In the genomic region with DNA sequence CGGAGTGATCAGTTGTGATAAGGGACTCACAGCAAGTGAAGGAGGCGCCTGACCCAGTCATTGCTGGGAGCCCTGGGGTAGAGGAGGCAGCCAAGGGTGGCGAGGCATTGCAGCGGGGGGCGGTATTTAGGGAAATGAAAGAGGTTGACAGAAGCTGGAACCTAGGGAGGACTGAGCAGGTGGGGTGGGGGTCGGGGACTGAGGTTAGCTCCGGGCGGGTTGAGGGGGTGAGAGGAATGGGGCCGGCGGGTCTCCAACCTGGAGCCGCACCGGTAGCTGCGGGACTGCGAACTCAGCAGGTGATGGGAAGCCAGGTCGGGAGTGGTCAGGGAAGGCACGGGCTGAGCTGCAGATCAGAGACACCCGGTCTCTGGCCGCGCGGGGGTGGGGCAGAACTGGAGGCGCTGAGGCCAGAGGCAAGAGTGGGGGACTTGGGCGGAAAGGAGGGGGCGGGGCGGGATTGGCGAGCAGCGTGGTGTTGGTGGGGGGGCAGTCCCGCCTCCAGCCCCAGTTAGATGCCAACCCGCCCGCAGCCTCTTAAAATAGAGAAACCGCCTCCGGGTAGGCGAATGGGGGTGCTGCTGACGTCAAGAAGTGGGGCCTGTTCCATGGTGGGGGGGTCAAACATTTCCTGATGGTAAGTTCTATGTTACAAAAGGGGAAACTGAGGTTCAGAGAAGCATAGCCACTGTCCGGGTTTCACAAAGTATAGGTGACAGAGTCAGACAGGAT, we compare ENCODE assay signal across 8 cellular contexts. TPM values are rescaled to one million over a fixed set of nuclear protein-coding genes. Genes with fewer than 3 reads are reported as not detected.
A peak's percentile ranks its signal among the peaks of the same experiment; 100 is the strongest.
DNase-seq lines count a peak whose midpoint lies in the region; ATAC-seq and TF ChIP-seq lines count a peak whose summit lies in the region.

No MANE protein-coding gene starts in this region.

- H3K9ac ChIP-seq in mammary epithelial cell (ENCODE audit: insufficient read depth, low read length) (no peak overlapping the region), parathyroid adenoma (no peak overlapping the region)

- intact Hi-C loops in mammary epithelial cell (cut with micrococcal nuclease), result loop anchor here (5.0 kb wide), 1 partner anchor 37 kb away; no protein-coding TSS in a partner anchor

- H3K79me2 ChIP-seq in mammary epithelial cell (ENCODE audit: insufficient read depth, low read length) (no peaks in the 10 kb centered on the region), parathyroid adenoma (no peaks in the 10 kb centered on the region)

- no TSS peak for BruUV-seq in mammary epithelial cell (replicated peaks; lab: Mats Ljungman, UMichigan)

- DNase-seq in NAMALWA (ENCODE audit: low spot score) (peak; percentile 97), mammary epithelial cell (no peak), DMS79 treated with DMSO at 0.1 percent for 48 hours (lab: John Stamatoyannopoulos, UW) (no peak), DMS114 treated with DMSO at 0.1 percent for 48 hours (lab: John Stamatoyannopoulos, UW; ENCODE audit: unreplicated experiment) (no peak)

- peak overlapping the region; percentile 20 for H2AFZ ChIP-seq in mammary epithelial cell (ENCODE audit: low read depth, low read length)
- peak overlapping the region; percentile 59 for H2AFZ ChIP-seq in parathyroid adenoma

- H3K4me2 ChIP-seq in mammary epithelial cell (ENCODE audit: insufficient read depth, low read depth, low read length) (peak overlapping the region; percentile 64), parathyroid adenoma (ENCODE audit: low read length) (peak overlapping the region; percentile 64)

- peak; percentile 52 for ATAC-seq in GM18498 (IDR thresholded peaks at IDR 0.05; ENCODE audit: unreplicated experiment)
- peak; percentile 68 for ATAC-seq in GM21786 (IDR thresholded peaks at IDR 0.05; ENCODE audit: unreplicated experiment)
- ATAC-seq in HG03439 (IDR thresholded peaks at IDR 0.05; ENCODE audit: unreplicated experiment), result no peak

- H3K4me3 ChIP-seq in mammary epithelial cell (replicated peaks in 1 of 3; ENCODE audit: insufficient read depth in 1 of 3, low read depth in 2 of 3, low read length in 3 of 3) (peak overlapping the region in 1 of 3 experiments; percentile 10), parathyroid adenoma (ENCODE audit: low read depth, low read length) (peak overlapping the region; percentile 33)

- dilution Hi-C loops in mammary epithelial cell (cut with HindIII; ENCODE audit: low sequenced_read_pairs), result no loop called here

- H3K4me1 ChIP-seq in mammary epithelial cell (ENCODE audit: insufficient read depth, low read length) (peaks cover 16% of the 10 kb centered on the region), parathyroid adenoma (peaks cover 8% of the 10 kb centered on the region)

- no peak overlapping the region for H3K27ac ChIP-seq in mammary epithelial cell (ENCODE audit: insufficient read depth, low read depth, low read length)
- peak overlapping the region; percentile 17 for H3K27ac ChIP-seq in parathyroid adenoma

- WGBS in mammary epithelial cell (ENCODE audit: low coverage, missing lambda C conversion rate), result 27% methylated on average over 4 of the region's 34 CpGs

- CTCF ChIA-PET in mammary epithelial cell (lab: Charles Lee; ENCODE audit: low non-redundant PET), result interaction anchor here (0.6 kb wide), 1 partner anchor 35 kb away, joined by 26 read pairs; no protein-coding TSS in a partner anchor

- H3K27me3 ChIP-seq in mammary epithelial cell (ENCODE audit: insufficient read depth, low read length), result no peaks in the 10 kb centered on the region
- H3K27me3 ChIP-seq in parathyroid adenoma (ENCODE audit: control insufficient read depth, insufficient read depth, low read length), result no peaks in the 10 kb centered on the region

- H3K36me3 ChIP-seq in mammary epithelial cell (ENCODE audit: insufficient read depth, low read length), result no peaks in the 10 kb centered on the region
- no peaks in the 10 kb centered on the region for H3K36me3 ChIP-seq in parathyroid adenoma (ENCODE audit: control insufficient read depth, insufficient read depth, low read length)

- H4K20me1 ChIP-seq in mammary epithelial cell (ENCODE audit: insufficient read depth, low read length), result no peaks in the 10 kb centered on the region

- TF ChIP-seq CTCF in mammary epithelial cell (conservative IDR thresholded peaks at IDR 0.05 in 1 of 2, IDR thresholded peaks at IDR 0.05 in 1 of 2; ENCODE audit: extremely low read depth in 1 of 2, insufficient read depth in 1 of 2, low read depth in 1 of 2, low read length in 2 of 2) (no peak), parathyroid adenoma (IDR thresholded peaks at IDR 0.05) (no peak)

- in situ Hi-C loops in mammary epithelial cell (cut with MboI; ENCODE audit: low sequenced_read_pairs in 2 of 2), result no loop called here

- H3K9me3 ChIP-seq in mammary epithelial cell (replicated peaks; ENCODE audit: insufficient read depth, low read length) (no peaks in the 10 kb centered on the region), parathyroid adenoma (ENCODE audit: control insufficient read depth, low read length) (no peaks in the 10 kb centered on the region)

RNA-seq across cellular contexts. Expression of gene MAST3, which starts 1.5 kb away (rescaled TPM):
- 1 to 10 TPM; 3.8 to 7.0 TPM for total RNA-seq in mammary epithelial cell
- 2.3 TPM for polyA plus RNA-seq in mammary epithelial cell
- 8.9 TPM for polyA minus RNA-seq in mammary epithelial cell

RNA-seq across cellular contexts. Expression of gene IL12RB1, which starts 12.3 kb away (rescaled TPM):
- total RNA-seq in mammary epithelial cell, result not detected
- 0.03 TPM for polyA plus RNA-seq in mammary epithelial cell
- not detected for polyA minus RNA-seq in mammary epithelial cell

RNA-seq across cellular contexts. Expression of gene PIK3R2, which starts 53.9 kb away (rescaled TPM):
- 10 to 100 TPM; 37.2 to 49.7 TPM for total RNA-seq in mammary epithelial cell
- polyA plus RNA-seq in mammary epithelial cell, result 22.5 TPM
- 13.3 TPM for polyA minus RNA-seq in mammary epithelial cell
